Comparison of ENCODE assay signal across 29 cellular contexts in genomic region chr6:168196881-168197635, GRCh38.
DNase-seq lines count a peak whose midpoint lies in the region; ATAC-seq, FAIRE-seq and TF ChIP-seq lines count a peak whose summit lies in the region.
"Had no signal": no experiment of that assay in that cellular context is flagged by ENCODE, and none has a peak within 500 bp of the region (broad histone marks: within the 10 kb centered on the region; RNA-seq: fewer than 3 reads in every experiment).

No MANE protein-coding gene starts in this region.

- H3K23me2 ChIP-seq in H9 (ENCODE audit: insufficient read length, low read depth, low read length, poor library complexity, severe bottlenecking): peaks cover 2% of the 10 kb centered on the region

- TF ChIP-seq EP300 in A549 (IDR thresholded peaks at IDR 0.05): no peak

- H3K36me3 Mint-ChIP-seq in H9 (ENCODE audit: insufficient read depth in 1 of 3, low read depth in 3 of 3): no peaks in the 10 kb centered on the region; a peak in 2 of 7 replicates
- no peaks in the 10 kb centered on the region for H3K36me3 Mint-ChIP-seq in neural progenitor cell
- H3K36me3 Mint-ChIP-seq: activated naive CD8-positive, alpha-beta T cell treated with anti-CD3 and anti-CD28 coated beads, Interleukin-2, amount 10 ng/mL, durations not matched to agents 7 days and 5 days; immature natural killer cell had no signal

- H4K20me1 ChIP-seq in H9 (ENCODE audit: control insufficient read depth, insufficient read depth, insufficient read length): no peaks in the 10 kb centered on the region
- no peaks in the 10 kb centered on the region for H4K20me1 ChIP-seq in neural progenitor cell (ENCODE audit: low read depth)
- H4K20me1 ChIP-seq: BLaER1 had no signal

- TF ChIP-seq CTCF in A549 (IDR thresholded peaks at IDR 0.05) (no peak), H9 (conservative IDR thresholded peaks at IDR 0.05) (no peak), pancreas (IDR thresholded peaks at IDR 0.05) (no peak), neural progenitor cell (IDR thresholded peaks at IDR 0.05) (no peak)

- H2BK5ac ChIP-seq in H9 (ENCODE audit: insufficient read length, low read length): no peak overlapping the region

- H3K14ac ChIP-seq in H9 (ENCODE audit: insufficient read depth, low read length): no peak overlapping the region

- H3K27ac Mint-ChIP-seq in H9 (no peak overlapping the region; a peak in 1 of 7 replicates), neural progenitor cell (no peak overlapping the region)
- H3K27ac Mint-ChIP-seq: activated naive CD8-positive, alpha-beta T cell treated with anti-CD3 and anti-CD28 coated beads, Interleukin-2, amount 10 ng/mL, durations not matched to agents 7 days and 5 days; activated T-cell treated with anti-CD3 and anti-CD28 coated beads, Interleukin-2, amount 50 U/mL, for 24 hours; immature natural killer cell had no signal

- no peaks in the 10 kb centered on the region for H3K79me1 ChIP-seq in H9 (ENCODE audit: insufficient read depth, low read depth, low read length, poor library complexity, severe bottlenecking)

- H3K27me3 ChIP-seq in H9 (ENCODE audit: insufficient read depth, low read length) (no peaks in the 10 kb centered on the region), pancreas (no peaks in the 10 kb centered on the region), neural progenitor cell (no peaks in the 10 kb centered on the region)
- H3K27me3 ChIP-seq: BLaER1, neutrophil, transverse colon had no signal

- no peak overlapping the region for H4K5ac ChIP-seq in H9 (ENCODE audit: insufficient read length, low read depth, low read length)

- CTCF ChIA-PET in A549 (lab: Yijun Ruan, JAX): interaction anchor here (1.2 to 1.8 kb wide), 2 partner anchors 45 to 159 kb away, joined by 3 to 6 read pairs; no protein-coding TSS in a partner anchor

- no peak overlapping the region for H3K9ac ChIP-seq in H9 (ENCODE audit: extremely low read depth, insufficient read length, low read length)
- no peak overlapping the region for H3K9ac ChIP-seq in neural progenitor cell
- H3K9ac ChIP-seq: BLaER1 had no signal

- H3K27ac ChIP-seq in A549: peak overlapping the region in 1 of 2 experiments; percentile 31; a peak in 1 of 6 replicates
- H3K27ac ChIP-seq in H9 (ENCODE audit: insufficient read length, low read depth, low read length): no peak overlapping the region
- H3K27ac ChIP-seq in pancreas: peak overlapping the region in 2 of 4 donors; percentile 23 to 57
- H3K27ac ChIP-seq in neural progenitor cell: no peak overlapping the region
- H3K27ac ChIP-seq: BLaER1, left lung, neutrophil, psoas muscle had no signal

- H3K79me2 ChIP-seq in H9 (ENCODE audit: insufficient read depth, low read length) (no peaks in the 10 kb centered on the region), neural progenitor cell (ENCODE audit: low read depth) (no peaks in the 10 kb centered on the region)

- H4K91ac ChIP-seq in H9 (ENCODE audit: insufficient read length, low read depth, low read length): no peak overlapping the region

- no peak overlapping the region for H2BK12ac ChIP-seq in H9 (ENCODE audit: insufficient read length, low read depth, low read length)

- no peak overlapping the region for H2BK15ac ChIP-seq in H9 (ENCODE audit: low read depth, low read length)

- FAIRE-seq in A549 (lab: Jason Lieb, UNC): no peak
- FAIRE-seq in pancreas (lab: Jason Lieb, UNC): no peak
- FAIRE-seq: bronchial epithelial cell, colon had no signal

- H2BK20ac ChIP-seq in H9 (ENCODE audit: low read depth, low read length, poor library complexity, severe bottlenecking): no peak overlapping the region

- no peak overlapping the region for H3K4ac ChIP-seq in H9 (ENCODE audit: low read depth, low read length)

- H3F3A ChIP-seq in neural progenitor cell (ENCODE audit: low read depth): no peaks in the 10 kb centered on the region

- TF ChIP-seq POLR2A in A549 (IDR thresholded peaks at IDR 0.05; ENCODE audit: low read length): no peak

- H3K56ac ChIP-seq in H9 (ENCODE audit: insufficient read length, low read depth, low read length): no peak overlapping the region

- H2AFZ ChIP-seq in H9 (ENCODE audit: low read length) (no peak overlapping the region), neural progenitor cell (replicated peaks) (no peak overlapping the region)

- H3K27me3 Mint-ChIP-seq in H9 (ENCODE audit: low read depth) (peaks cover 14% of the 10 kb centered on the region), neural progenitor cell (ENCODE audit: insufficient read depth, low read depth) (peaks cover 22% of the 10 kb centered on the region)
- H3K27me3 Mint-ChIP-seq: activated naive CD8-positive, alpha-beta T cell treated with anti-CD3 and anti-CD28 coated beads, Interleukin-2, amount 10 ng/mL, durations not matched to agents 7 days and 5 days had no signal

- H2AK5ac ChIP-seq in H9 (ENCODE audit: insufficient read length, low read length): no peak overlapping the region

- no peak overlapping the region for H3K18ac ChIP-seq in H9 (ENCODE audit: insufficient read length, low read depth, low read length)

- H3K23ac ChIP-seq in H9 (ENCODE audit: insufficient read length, low read depth, low read length): no peak overlapping the region

- no peak for TF ChIP-seq RAD21 in A549 (conservative IDR thresholded peaks at IDR 0.05 in 1 of 2, IDR thresholded peaks at IDR 0.05 in 1 of 2)

- no peak for DNase-seq in A549 (ENCODE audit: low read depth in 1 of 2, low spot score in 1 of 2)
- DNase-seq in H9: peak; percentile 20
- peak; percentile 42 for DNase-seq in islet precursor cell
- peak in 1 of 6 donors; percentile 13 for DNase-seq in pancreas
- no peak for DNase-seq in neural progenitor cell (ENCODE audit: low spot score)
- no peak for DNase-seq in globus pallidus (ENCODE audit: low spot score)
- DNase-seq in NOMO-1 (lab: John Stamatoyannopoulos, UW; ENCODE audit: unreplicated experiment in 2 of 2): no peak
- DNase-seq: activated CD4-positive, alpha-beta T cell treated with anti-CD3 and anti-CD28 coated beads for 48 hours; activated gamma-delta T cell treated with Interleukin-2 at 50 U/mL for 16 hours; activated naive CD8-positive, alpha-beta T cell treated with anti-CD3 and anti-CD28 coated beads, Interleukin-2, amount 10 ng/mL, durations not matched to agents 7 days and 5 days; activated T-cell treated with anti-CD3 and anti-CD28 coated beads, Interleukin-2, amount 50 U/mL, for 24 hours; aorta; effector memory CD4-positive, alpha-beta T cell; GDM1; HCEC 1CT; immature natural killer cell; Kasumi-1; mesendoderm; NK-92 treated with Interleukin-12 subunit alpha and Interleukin-12 subunit beta, amount 100 ng/mL, for 24 hours; psoas muscle; stimulated activated CD4-positive, alpha-beta T cell treated with anti-CD3 and anti-CD28 coated beads, Interleukin-4, amount 100 ng/mL, for 24 hours had no signal

- peaks cover 22% of the 10 kb centered on the region for H3K4me1 ChIP-seq in A549
- H3K4me1 ChIP-seq in H9 (ENCODE audit: insufficient read depth, low read length): no peaks in the 10 kb centered on the region
- peaks cover 6 to 10% (median 9%) of the 10 kb centered on the region in 3 donors for H3K4me1 ChIP-seq in pancreas
- peaks cover 10% of the 10 kb centered on the region for H3K4me1 ChIP-seq in neural progenitor cell
- H3K4me1 ChIP-seq: Caco-2, left lung, psoas muscle had no signal

- H3K9me3 ChIP-seq in A549 (no peaks in the 10 kb centered on the region), H9 (ENCODE audit: control insufficient read depth, low read depth, low read length) (no peaks in the 10 kb centered on the region), pancreas (no peaks in the 10 kb centered on the region), neural progenitor cell (ENCODE audit: low read depth) (no peaks in the 10 kb centered on the region)
- H3K9me3 ChIP-seq: BLaER1, Caco-2, left lung, neutrophil, psoas muscle, transverse colon had no signal

- H3T11ph ChIP-seq in H9 (ENCODE audit: low read length): no peak overlapping the region

- H3K4me3 ChIP-seq in A549 (no peak overlapping the region), pancreas (no peak overlapping the region), neural progenitor cell (no peak overlapping the region)
- H3K4me3 ChIP-seq: BLaER1, left lung, psoas muscle, transverse colon had no signal

- POLR2A ChIA-PET in A549 (lab: Yijun Ruan, JAX): no interaction called here

- H3K4me3 Mint-ChIP-seq in H9: no peak overlapping the region; a peak in 1 of 5 replicates
- no peak overlapping the region for H3K4me3 Mint-ChIP-seq in neural progenitor cell
- H3K4me3 Mint-ChIP-seq: activated naive CD8-positive, alpha-beta T cell treated with anti-CD3 and anti-CD28 coated beads, Interleukin-2, amount 10 ng/mL, durations not matched to agents 7 days and 5 days; activated T-cell treated with anti-CD3 and anti-CD28 coated beads, Interleukin-2, amount 50 U/mL, for 24 hours; immature natural killer cell had no signal

- H3K4me1 Mint-ChIP-seq in H9 (peaks cover 19 to 28% of the 10 kb centered on the region in 2 experiments), neural progenitor cell (peaks cover 19% of the 10 kb centered on the region)
- H3K4me1 Mint-ChIP-seq: activated naive CD8-positive, alpha-beta T cell treated with anti-CD3 and anti-CD28 coated beads, Interleukin-2, amount 10 ng/mL, durations not matched to agents 7 days and 5 days; immature natural killer cell had no signal

- intact Hi-C loops in pancreas (cut with DNase I): loop anchor here in 1 of 3 donors (5.0 kb wide), 1 partner anchor 155 kb away; no protein-coding TSS in a partner anchor

- WGBS in A549 (ENCODE audit: missing lambda C conversion rate): 88% methylated on average over 21 of the region's 25 CpGs
- no CpG with 5 or more reads among the region's 25 CpGs for WGBS in H9 (ENCODE audit: extremely low coverage, insufficient read length, low lambda C conversion rate)
- 54 to 58% methylated on average over 25 of the region's 25 CpGs for WGBS in pancreas, 2 donors

- peak overlapping the region; percentile 60 for H3K4me2 ChIP-seq in A549
- H3K4me2 ChIP-seq in H9 (ENCODE audit: insufficient read depth, insufficient read length, low read length): no peak overlapping the region
- H3K4me2 ChIP-seq in neural progenitor cell: no peak overlapping the region
- H3K4me2 ChIP-seq: BLaER1 had no signal

- ATAC-seq in A549 (no peak), pancreas (peak; percentile 13 to 33 (median 28))
- ATAC-seq: PC-3, psoas muscle had no signal

- H4K8ac ChIP-seq in H9 (replicated peaks; ENCODE audit: insufficient read length, low read depth, low read length): no peak overlapping the region

- H3K9me3 Mint-ChIP-seq in H9: no peaks in the 10 kb centered on the region
- no peaks in the 10 kb centered on the region for H3K9me3 Mint-ChIP-seq in neural progenitor cell
- H3K9me3 Mint-ChIP-seq: activated naive CD8-positive, alpha-beta T cell treated with anti-CD3 and anti-CD28 coated beads, Interleukin-2, amount 10 ng/mL, durations not matched to agents 7 days and 5 days; activated T-cell treated with anti-CD3 and anti-CD28 coated beads, Interleukin-2, amount 50 U/mL, for 24 hours had no signal

- no peak overlapping the region for H2BK120ac ChIP-seq in H9 (ENCODE audit: low read depth, low read length, poor library complexity, severe bottlenecking)

- H3K36me3 ChIP-seq in pancreas (no peaks in the 10 kb centered on the region), neural progenitor cell (no peaks in the 10 kb centered on the region)
- H3K36me3 ChIP-seq: left lung, neutrophil, transverse colon had no signal

TF ChIP-seq in A549, 52 proteins besides CTCF, POLR2A, EP300 and RAD21 (continues in another document):
- TF ChIP-seq RNF2 (IDR thresholded peaks at IDR 0.05; ENCODE audit: borderline replicate concordance, low read depth) (no peak), NPAS2 (CRISPR knock-in tag; IDR thresholded peaks at IDR 0.05; ENCODE audit: borderline replicate concordance) (no peak)

Comparison
In these comparisons a context has a peak if more than half of its experiments do, and no peak if none do; other contexts are left out.
1. ATAC-seq: peak in pancreas (4 of 4); none in A549 (0 of 2).
2. DNase-seq: peak in H9 (single experiment) and islet precursor cell (single experiment); none in A549 (0 of 2), neural progenitor cell (single experiment), globus pallidus (single experiment) and NOMO-1 (0 of 2).